In genomic region chr3:13085846-13086179, GRCh38 we compare ENCODE assay signal across 26 cellular contexts. TPM values are rescaled to one million over a fixed set of nuclear protein-coding genes. Genes with fewer than 3 reads are reported as not detected.
DNase-seq lines count a peak whose midpoint lies in the region; ATAC-seq and TF ChIP-seq lines count a peak whose summit lies in the region.
"Had no signal": no experiment of that assay in that cellular context is flagged by ENCODE, and none has a peak within 500 bp of the region (broad histone marks: within the 10 kb centered on the region; RNA-seq: fewer than 3 reads in every experiment).

No MANE protein-coding gene starts in this region.

- no peak overlapping the region for H3K9ac ChIP-seq in BLaER1
- peak overlapping the region; percentile 24 for H3K9ac ChIP-seq in neuronal stem cell (ENCODE audit: low read depth, low read length, poor library complexity)
- H3K9ac ChIP-seq: SK-N-SH had no signal

- H4K91ac ChIP-seq in neuronal stem cell (ENCODE audit: low read depth, low read length, poor library complexity) = no peak overlapping the region

- DNase-seq in RPMI8226 (peak; percentile 41), neuronal stem cell (ENCODE audit: low spot score) (no peak), GM23338 (ENCODE audit: low spot score) (no peak), C1 segment of cervical spinal cord (lab: John Stamatoyannopoulos, UW) (no peak), WTC11 (ENCODE audit: low spot score) (no peak)
- DNase-seq: 8988T; ACHN; Caco-2; CD4-positive, alpha-beta memory T cell; GOT3; HCEC 1CT; MG63; NCI-H1105 treated with DMSO at 0.1 percent for 48 hours; NCI-H146; NCI-H2029; NCI-H446 treated with DMSO at 0.1 percent for 48 hours; NCI-H526; NCI-H82; SK-N-SH; SW 1271 had no signal

- H3K79me2 ChIP-seq in GM23338 (replicated peaks; ENCODE audit: insufficient read depth) = no peaks in the 10 kb centered on the region

- no peak overlapping the region for H2BK5ac ChIP-seq in neuronal stem cell (ENCODE audit: low read length)

- H2AFZ ChIP-seq in neuronal stem cell (ENCODE audit: low read length) (no peak overlapping the region), GM23338 (no peak overlapping the region)

- H2BK120ac ChIP-seq in neuronal stem cell (ENCODE audit: low read depth, low read length) = no peak overlapping the region

- no peak overlapping the region for H2BK15ac ChIP-seq in neuronal stem cell (ENCODE audit: low read length)

- H3K27ac Mint-ChIP-seq in GM23338 (no peak overlapping the region), WTC11 (no peak overlapping the region)
- H3K27ac Mint-ChIP-seq: T-helper 1 cell treated with Interleukin-12 subunit alpha and Interleukin-12 subunit beta and Interleukin-4 antibody, amounts not matched to agents 30 μg/mL and 1 μg/mL, for 36 hours had no signal

- H3K4me2 ChIP-seq in BLaER1 (peak overlapping the region; percentile 83), neuronal stem cell (ENCODE audit: insufficient read depth, low read length, poor library complexity, severe bottlenecking) (no peak overlapping the region), GM23338 (no peak overlapping the region)
- H3K4me2 ChIP-seq: SK-N-SH had no signal

- no peak overlapping the region for H4K8ac ChIP-seq in neuronal stem cell (ENCODE audit: low read depth, low read length)

- H3K4ac ChIP-seq in neuronal stem cell (ENCODE audit: low read length) = no peak overlapping the region

- CTCF ChIA-PET in WTC11 (lab: Charles Lee) = interaction anchor here (0.5 kb wide), 1 partner anchor 77 kb away, joined by 3 read pairs; no protein-coding TSS in a partner anchor

- WGBS in neuronal stem cell (ENCODE audit: extremely low coverage in 2 of 2, insufficient read length in 2 of 2, insufficient replicate concordance in 1 of 2), 2 donors = no CpG with 5 or more reads among the region's 8 CpGs

- no peaks in the 10 kb centered on the region for H3K9me2 ChIP-seq in GM23338 (ENCODE audit: insufficient read depth)
- H3K9me2 ChIP-seq: SK-N-SH had no signal

- no peaks in the 10 kb centered on the region for H3K79me1 ChIP-seq in neuronal stem cell (ENCODE audit: low read depth, low read length)

- peaks cover 5% of the 10 kb centered on the region; the same call in 2 of the 3 replicates for H3K4me1 Mint-ChIP-seq in GM23338
- no peaks in the 10 kb centered on the region for H3K4me1 Mint-ChIP-seq in WTC11
- H3K4me1 Mint-ChIP-seq: CD4-positive, alpha-beta memory T cell had no signal

- ATAC-seq in GM23338 (no peak), GM19328 (IDR thresholded peaks at IDR 0.05; ENCODE audit: unreplicated experiment) (no peak), WTC11 (no peak)

- H3K4me3 Mint-ChIP-seq in GM23338 = no peak overlapping the region
- no peak overlapping the region for H3K4me3 Mint-ChIP-seq in WTC11
- H3K4me3 Mint-ChIP-seq: CD4-positive, alpha-beta memory T cell; T-helper 1 cell treated with Interleukin-12 subunit alpha and Interleukin-12 subunit beta and Interleukin-4 antibody, amounts not matched to agents 30 μg/mL and 1 μg/mL, for 36 hours had no signal

- no peaks in the 10 kb centered on the region for H3F3A ChIP-seq in GM23338 (replicated peaks; ENCODE audit: low read depth)

- POLR2A ChIA-PET in WTC11 (lab: Charles Lee) = no interaction called here

- H3K27ac ChIP-seq in BLaER1 (peak overlapping the region; percentile 82), KOPT-K1 (ENCODE audit: low read depth, low read length, poor library complexity, severe bottlenecking) (peak overlapping the region; percentile 35), neuronal stem cell (replicated peaks; ENCODE audit: low read length) (no peak overlapping the region), GM23338 (ENCODE audit: low read depth) (no peak overlapping the region)
- H3K27ac ChIP-seq: HL-60 had no signal

- no peak overlapping the region for H3K4me3 ChIP-seq in BLaER1
- no peak overlapping the region for H3K4me3 ChIP-seq in neuronal stem cell (ENCODE audit: low read length in 2 of 2)
- no peak overlapping the region for H3K4me3 ChIP-seq in GM23338
- H3K4me3 ChIP-seq: MG63, Peyer's patch had no signal

- H2AK5ac ChIP-seq in neuronal stem cell (ENCODE audit: low read depth, low read length) = peak overlapping the region; percentile 53

- no peak overlapping the region for H2BK12ac ChIP-seq in neuronal stem cell (ENCODE audit: low read length)

- TF ChIP-seq CTCF in GM23338 (conservative IDR thresholded peaks at IDR 0.05; ENCODE audit: low read depth in 2 of 2) (no peak), WTC11 (IDR thresholded peaks at IDR 0.05) (no peak)

- H4K20me1 ChIP-seq in BLaER1 (no peaks in the 10 kb centered on the region), GM23338 (replicated peaks; ENCODE audit: insufficient read depth) (no peaks in the 10 kb centered on the region)

- H3K18ac ChIP-seq in neuronal stem cell (ENCODE audit: low read length) = peak overlapping the region; percentile 15

- H3K36me3 ChIP-seq in BLaER1 (no peaks in the 10 kb centered on the region), KOPT-K1 (ENCODE audit: insufficient read depth, low read length) (no peaks in the 10 kb centered on the region), neuronal stem cell (replicated peaks in 1 of 2; ENCODE audit: control insufficient read depth in 2 of 2, insufficient read depth in 2 of 2, low read length in 2 of 2) (no peaks in the 10 kb centered on the region), GM23338 (ENCODE audit: insufficient read depth) (no peaks in the 10 kb centered on the region)
- H3K36me3 ChIP-seq: MG63, Peyer's patch had no signal

- H3K9me3 ChIP-seq in BLaER1 (no peaks in the 10 kb centered on the region), KOPT-K1 (ENCODE audit: insufficient read depth, low read length, poor library complexity, severe bottlenecking) (no peaks in the 10 kb centered on the region), neuronal stem cell (replicated peaks in 1 of 2; ENCODE audit: control insufficient read depth in 2 of 2, insufficient read depth in 1 of 2, low read depth in 1 of 2, low read length in 2 of 2) (no peaks in the 10 kb centered on the region)
- H3K9me3 ChIP-seq: Caco-2, MG63, Peyer's patch, SK-N-SH had no signal

- H3K9me3 Mint-ChIP-seq in GM23338 = no peaks in the 10 kb centered on the region
- no peaks in the 10 kb centered on the region for H3K9me3 Mint-ChIP-seq in WTC11
- H3K9me3 Mint-ChIP-seq: CD4-positive, alpha-beta memory T cell; T-helper 1 cell treated with Interleukin-12 subunit alpha and Interleukin-12 subunit beta and Interleukin-4 antibody, amounts not matched to agents 30 μg/mL and 1 μg/mL, for 36 hours had no signal

- H3K27me3 Mint-ChIP-seq in GM23338 (ENCODE audit: insufficient read depth, low read depth, poor library complexity) = peaks cover 4% of the 10 kb centered on the region
- H3K27me3 Mint-ChIP-seq in WTC11 (ENCODE audit: low read depth) = no peaks in the 10 kb centered on the region
- H3K27me3 Mint-ChIP-seq: CD4-positive, alpha-beta memory T cell had no signal

- H3K23ac ChIP-seq in neuronal stem cell (ENCODE audit: low read depth, low read length, poor library complexity) = no peak overlapping the region

- no peaks in the 10 kb centered on the region for H3K27me3 ChIP-seq in BLaER1
- H3K27me3 ChIP-seq in neuronal stem cell (ENCODE audit: control insufficient read depth in 3 of 3, insufficient read depth in 3 of 3, low read depth in 1 of 3, low read length in 3 of 3) = peaks cover 0 to 7% (median 0%) of the 10 kb centered on the region in 3 experiments
- H3K27me3 ChIP-seq in GM23338 (ENCODE audit: insufficient read depth) = no peaks in the 10 kb centered on the region
- H3K27me3 ChIP-seq: MG63, Peyer's patch had no signal

- peaks cover 95% of the 10 kb centered on the region for H3K4me1 ChIP-seq in BLaER1
- peaks cover 0 to 4% of the 10 kb centered on the region in 2 donors for H3K4me1 ChIP-seq in neuronal stem cell (ENCODE audit: control insufficient read depth in 2 of 2, insufficient read depth in 1 of 2, low read depth in 1 of 2, low read length in 2 of 2)
- no peaks in the 10 kb centered on the region for H3K4me1 ChIP-seq in GM23338 (ENCODE audit: insufficient read depth)
- H3K4me1 ChIP-seq: Caco-2 had no signal

- H3K36me3 Mint-ChIP-seq in GM23338 (ENCODE audit: low read depth) (no peaks in the 10 kb centered on the region), WTC11 (no peaks in the 10 kb centered on the region)
- H3K36me3 Mint-ChIP-seq: CD4-positive, alpha-beta memory T cell had no signal

- peak overlapping the region; percentile 77 for H3K14ac ChIP-seq in neuronal stem cell (ENCODE audit: low read length)

TF ChIP-seq in WTC11, 78 proteins besides CTCF, POLR2A, EP300 and RAD21:
- TF ChIP-seq ZNF423 (CRISPR knock-in tag; IDR thresholded peaks at IDR 0.05) (no peak), RORB (CRISPR knock-in tag; IDR thresholded peaks at IDR 0.05) (no peak), ATF2 (CRISPR knock-in tag; IDR thresholded peaks at IDR 0.05; ENCODE audit: borderline replicate concordance, low read depth) (no peak), TEAD1 (CRISPR knock-in tag; IDR thresholded peaks at IDR 0.05) (no peak), TCF7 (CRISPR knock-in tag; IDR thresholded peaks at IDR 0.05; ENCODE audit: low read depth) (no peak), TP53 (CRISPR knock-in tag; IDR thresholded peaks at IDR 0.05) (no peak), ESRRA (CRISPR knock-in tag; IDR thresholded peaks at IDR 0.05; ENCODE audit: borderline replicate concordance) (no peak)

RNA-seq across cellular contexts. Expression of gene IQSEC1, which starts 12.6 kb away (rescaled TPM):
- polyA plus RNA-seq in neuronal stem cell (2013, experiment 1 of 2) = 22.0 TPM
- 22.8 TPM for polyA plus RNA-seq in neuronal stem cell (2013, experiment 2 of 2)
- total RNA-seq in GM23338 (2014; rRNA removed; shearing (Covaris generic)) = 36.2 and 51.9 TPM in 2 replicates
- polyA plus RNA-seq in GM23338 (2016; fragmentation: Nextera tagmentation; extraction: Ambion mirVana) = 7.7 and 8.0 TPM in 2 replicates
- total RNA-seq in WTC11 (2021) = 35.0 to 37.2 TPM (median 36.4 TPM) in 3 replicates

Comparison
In these comparisons a context has a peak if more than half of its experiments do, and no peak if none do; other contexts are left out.
1. H3K27ac ChIP-seq: peak in BLaER1 (single experiment) and KOPT-K1 (single experiment); none in neuronal stem cell (single experiment) and GM23338 (single experiment).